In genomic region chr5:116779846-116780245, GRCh38 we compare ENCODE assay signal across 35 cellular contexts.
A peak's percentile ranks its signal among the peaks of the same experiment; 100 is the strongest.
DNase-seq lines count a peak whose midpoint lies in the region; FAIRE-seq and TF ChIP-seq lines count a peak whose summit lies in the region.
"Had no signal": no experiment of that assay in that cellular context is flagged by ENCODE, and none has a peak within 500 bp of the region (broad histone marks: within the 10 kb centered on the region; RNA-seq: fewer than 3 reads in every experiment).

No MANE protein-coding gene starts in this region.

- no peak for TF ChIP-seq CTCF in H1 (IDR thresholded peaks at IDR 0.05; ENCODE audit: control extremely low read depth in 1 of 3, insufficient read depth in 1 of 3, low read depth in 1 of 3, low read length in 3 of 3)

- no peak overlapping the region for H2BK15ac ChIP-seq in H1 (ENCODE audit: low read length)

- no peak overlapping the region for H3K27ac ChIP-seq in H1 (ENCODE audit: low read depth, low read length)
- H3K27ac ChIP-seq: 22Rv1; A549; BLaER1; BLaER1 treated with 17β-estradiol and CSF1 and Interleukin-3, amounts not matched to agents 10 nM and 100 nM; C4-2B had no signal

- no peak overlapping the region for H2BK5ac ChIP-seq in H1 (ENCODE audit: low read depth, low read length)

- H2AK5ac ChIP-seq in H1 (ENCODE audit: low read depth, low read length) = no peak overlapping the region

- no peak overlapping the region for H2BK12ac ChIP-seq in H1 (ENCODE audit: low read depth, low read length)

- H3K79me1 ChIP-seq in H1 (ENCODE audit: low read depth, low read length) = no peaks in the 10 kb centered on the region

- H3K27me3 Mint-ChIP-seq in activated CD4-positive, alpha-beta memory T cell treated with anti-CD3 and anti-CD28 coated beads for 36 hours = no peaks in the 10 kb centered on the region
- H3K27me3 Mint-ChIP-seq: B cell; CD4-positive, alpha-beta memory T cell; CD4-positive, alpha-beta T cell; CD4-positive, CD25-positive, alpha-beta regulatory T cell had no signal

- no peak overlapping the region for H3K4me2 ChIP-seq in H1 (ENCODE audit: insufficient read depth in 1 of 2, low read depth in 2 of 2, low read length in 2 of 2)
- H3K4me2 ChIP-seq: A549; BLaER1; BLaER1 treated with 17β-estradiol and CSF1 and Interleukin-3, amounts not matched to agents 10 nM and 100 nM had no signal

- H3K9me3 ChIP-seq in H1 (ENCODE audit: insufficient read depth in 2 of 2, low read depth in 1 of 2, low read length in 1 of 2) = no peaks in the 10 kb centered on the region
- H3K9me3 ChIP-seq: A549, BE2C, BLaER1, Caco-2 had no signal

- TF ChIP-seq RAD21 in H1 (IDR thresholded peaks at IDR 0.05 in 1 of 2, conservative IDR thresholded peaks at IDR 0.05 in 1 of 2; ENCODE audit: low read depth in 2 of 2, low read length in 2 of 2) = no peak

- no peak overlapping the region for H3K4me3 Mint-ChIP-seq in activated CD4-positive, alpha-beta memory T cell treated with anti-CD3 and anti-CD28 coated beads for 36 hours
- H3K4me3 Mint-ChIP-seq: B cell; CD14-positive monocyte; CD4-positive, alpha-beta memory T cell; CD4-positive, alpha-beta T cell; CD4-positive, CD25-positive, alpha-beta regulatory T cell; CD8-positive, alpha-beta memory T cell; CD8-positive, alpha-beta T cell had no signal

- peak overlapping the region; percentile 5; the same call in 1 of the 2 replicates for H2BK20ac ChIP-seq in H1 (ENCODE audit: low read length)

- H3K23ac ChIP-seq in H1 (ENCODE audit: insufficient read length) = no peak overlapping the region

- in situ Hi-C loops in SK-MEL-5 (cut with HindIII; ENCODE audit: low pct_unique_long_range_greater_than_20kb, low sequenced_read_pairs) = no loop called here

- no peak overlapping the region for H3K18ac ChIP-seq in H1 (ENCODE audit: extremely low read depth, low read length)

- WGBS in H1 (ENCODE audit: extremely low coverage in 1 of 2, insufficient coverage in 1 of 2, insufficient read length in 1 of 2, insufficient replicate concordance in 2 of 2, low coverage in 1 of 2, low lambda C conversion rate in 2 of 2, missing lambda C conversion rate in 1 of 2), 2 experiments = 74% methylated on average over 6 of the region's 6 CpGs; no CpG with 5 or more reads in 1 of the 2 experiments

- DNase-seq in SK-MEL-5 (ENCODE audit: low read depth, low spot score) (peak; percentile 53), H1 (ENCODE audit: low read depth in 1 of 2, low spot score in 2 of 2) (no peak), foreskin melanocyte (peak; percentile 77), cerebellum (ENCODE audit: low spot score) (no peak)
- no peak for DNase-seq in stimulated activated CD4-positive, alpha-beta T cell treated with anti-CD3 and anti-CD28 coated beads, Interleukin-2, amount 100 ng/mL, for 24 hours
- no peak for DNase-seq in activated CD4-positive, alpha-beta memory T cell treated with anti-CD3 and anti-CD28 coated beads for 36 hours
- DNase-seq: 8988T; ACHN; AML-193; BE2C; C1 segment of cervical spinal cord; Caco-2; Calu3; CD4-positive, alpha-beta memory T cell; CD4-positive, alpha-beta T cell; CD4-positive, CD25-positive, alpha-beta regulatory T cell; CD8-positive, alpha-beta memory T cell; CD8-positive, alpha-beta T cell; COR-L47; DMS 273 treated with DMSO at 0.1 percent for 48 hours; DMS153; DMS53; DMS79; DMS79 treated with DMSO at 0.1 percent for 48 hours; DND-41; EL had no signal

- H2AFZ ChIP-seq in H1 (ENCODE audit: low read length) = no peak overlapping the region

- no peaks in the 10 kb centered on the region for H4K20me1 ChIP-seq in H1 (replicated peaks in 1 of 2; ENCODE audit: control insufficient read depth in 1 of 2, insufficient read depth in 2 of 2, low read length in 2 of 2)
- H4K20me1 ChIP-seq: BLaER1; BLaER1 treated with 17β-estradiol and CSF1 and Interleukin-3, amounts not matched to agents 10 nM and 100 nM had no signal

- H3K9ac ChIP-seq in H1 (replicated peaks in 1 of 4; ENCODE audit: extremely low read depth in 1 of 4, low read depth in 3 of 4, low read length in 3 of 4) = no peak overlapping the region
- H3K9ac ChIP-seq: BLaER1; BLaER1 treated with 17β-estradiol and CSF1 and Interleukin-3, amounts not matched to agents 10 nM and 100 nM had no signal

- H3K4me1 Mint-ChIP-seq in activated CD4-positive, alpha-beta memory T cell treated with anti-CD3 and anti-CD28 coated beads for 36 hours (ENCODE audit: low read depth) = no peaks in the 10 kb centered on the region
- H3K4me1 Mint-ChIP-seq: B cell; CD14-positive monocyte; CD4-positive, CD25-positive, alpha-beta regulatory T cell; CD8-positive, alpha-beta memory T cell had no signal

- H3K27ac Mint-ChIP-seq in activated CD4-positive, alpha-beta memory T cell treated with anti-CD3 and anti-CD28 coated beads for 36 hours = no peak overlapping the region
- H3K27ac Mint-ChIP-seq: B cell; CD14-positive monocyte; CD4-positive, alpha-beta memory T cell; CD4-positive, alpha-beta T cell; CD4-positive, CD25-positive, alpha-beta regulatory T cell; CD8-positive, alpha-beta memory T cell; CD8-positive, alpha-beta T cell had no signal

- CTCF ChIA-PET in H1 (lab: Charles Lee; ENCODE audit: partially characterized antibody) = interaction anchor here (0.9 kb wide), 1 partner anchor 228 kb away, joined by 3 read pairs; no protein-coding TSS in a partner anchor
- CTCF ChIA-PET in activated CD4-positive, alpha-beta memory T cell treated with anti-CD3 and anti-CD28 coated beads for 36 hours (lab: Charles Lee) = no interaction called here

- no peak overlapping the region for H3K14ac ChIP-seq in H1 (ENCODE audit: insufficient read length)

- no peak overlapping the region for H4K8ac ChIP-seq in H1 (ENCODE audit: extremely low read depth, insufficient read depth, low read length)

- no peaks in the 10 kb centered on the region for H3K79me2 ChIP-seq in H1 (ENCODE audit: control insufficient read depth in 1 of 2, insufficient read depth in 2 of 2, low read length in 2 of 2)

- no peak overlapping the region for H4K5ac ChIP-seq in H1 (ENCODE audit: insufficient read length, low read depth, low read length)

- no peak overlapping the region for H3K56ac ChIP-seq in H1 (replicated peaks; ENCODE audit: insufficient read length, low read depth, low read length)

- no peak overlapping the region for H4K91ac ChIP-seq in H1 (replicated peaks; ENCODE audit: insufficient read length, low read length)

- no peak for FAIRE-seq in H1 (lab: Jason Lieb, UNC)
- FAIRE-seq: A204.1, A549, D721Med had no signal

- no peak overlapping the region for H3K4ac ChIP-seq in H1 (replicated peaks; ENCODE audit: insufficient read length, low read depth, low read length)

- intact Hi-C loops in activated CD4-positive, alpha-beta memory T cell treated with anti-CD3 and anti-CD28 coated beads for 36 hours (cut with micrococcal nuclease) = no loop called here

- H3K27me3 ChIP-seq in H1 (replicated peaks in 1 of 4; ENCODE audit: control insufficient read depth in 3 of 4, extremely low read depth in 1 of 4, insufficient read depth in 3 of 4, low read length in 3 of 4) = no peaks in the 10 kb centered on the region
- H3K27me3 ChIP-seq: BE2C; BLaER1; BLaER1 treated with 17β-estradiol and CSF1 and Interleukin-3, amounts not matched to agents 10 nM and 100 nM had no signal

- POLR2A ChIA-PET in H1 (lab: Charles Lee; ENCODE audit: partially characterized antibody) = no interaction called here
- POLR2A ChIA-PET in activated CD4-positive, alpha-beta memory T cell treated with anti-CD3 and anti-CD28 coated beads for 36 hours (lab: Charles Lee) = no interaction called here

- H3K4me1 ChIP-seq in H1 (replicated peaks in 1 of 4; ENCODE audit: control insufficient read depth in 3 of 4, insufficient read depth in 4 of 4, low read length in 3 of 4) = peaks cover 4 to 14% (median 10%) of the 10 kb centered on the region in 4 experiments
- H3K4me1 ChIP-seq: A549; BLaER1; BLaER1 treated with 17β-estradiol and CSF1 and Interleukin-3, amounts not matched to agents 10 nM and 100 nM; Caco-2 had no signal

- H3K9me3 Mint-ChIP-seq in activated CD4-positive, alpha-beta memory T cell treated with anti-CD3 and anti-CD28 coated beads for 36 hours = peaks cover 4% of the 10 kb centered on the region
- H3K9me3 Mint-ChIP-seq: CD8-positive, alpha-beta T cell had no signal

- H3K36me3 Mint-ChIP-seq in activated CD4-positive, alpha-beta memory T cell treated with anti-CD3 and anti-CD28 coated beads for 36 hours = no peaks in the 10 kb centered on the region
- H3K36me3 Mint-ChIP-seq: CD14-positive monocyte; CD4-positive, alpha-beta memory T cell; CD4-positive, CD25-positive, alpha-beta regulatory T cell; CD8-positive, alpha-beta memory T cell; CD8-positive, alpha-beta T cell had no signal

- no peaks in the 10 kb centered on the region for H3K36me3 ChIP-seq in H1 (ENCODE audit: control insufficient read depth in 2 of 4, insufficient read depth in 4 of 4, low read length in 3 of 4)
- H3K36me3 ChIP-seq: BE2C; BLaER1; BLaER1 treated with 17β-estradiol and CSF1 and Interleukin-3, amounts not matched to agents 10 nM and 100 nM had no signal

- H2BK120ac ChIP-seq in H1 (replicated peaks; ENCODE audit: low read depth, low read length) = no peak overlapping the region

- H3K4me3 ChIP-seq in H1 (ENCODE audit: extremely low read depth in 1 of 4, insufficient read depth in 2 of 4, low read depth in 3 of 4, low read length in 4 of 4) = no peak overlapping the region
- H3K4me3 ChIP-seq: A549; BLaER1; BLaER1 treated with 17β-estradiol and CSF1 and Interleukin-3, amounts not matched to agents 10 nM and 100 nM had no signal

- no peaks in the 10 kb centered on the region for H3K23me2 ChIP-seq in H1 (ENCODE audit: low read depth, low read length)

- TF ChIP-seq EP300 in H1 (IDR thresholded peaks at IDR 0.05; ENCODE audit: borderline replicate concordance in 1 of 2, low read depth in 2 of 2, low read length in 2 of 2) = no peak

- TF ChIP-seq POLR2A in H1 (IDR thresholded peaks at IDR 0.05; ENCODE audit: control extremely low read depth in 1 of 2, low read depth in 2 of 2, low read length in 2 of 2) = no peak

TF ChIP-seq in H1, 55 proteins besides CTCF, POLR2A, EP300 and RAD21 (continues in another document):
- TF ChIP-seq SRF (IDR thresholded peaks at IDR 0.05; ENCODE audit: low read depth, low read length) (no peak), TCF12 (IDR thresholded peaks at IDR 0.05; ENCODE audit: low read depth, low read length) (no peak), RNF2 (IDR thresholded peaks at IDR 0.05; ENCODE audit: borderline replicate concordance, low read depth, low read length, missing control alignments, poor library complexity, severe bottlenecking) (no peak), GABPA (IDR thresholded peaks at IDR 0.05; ENCODE audit: borderline replicate concordance, insufficient read depth, low read length) (no peak), CBX5 (IDR thresholded peaks at IDR 0.05; ENCODE audit: low read depth, low read length) (no peak), TEAD4 (IDR thresholded peaks at IDR 0.05; ENCODE audit: low read depth, low read length) (no peak)

Comparison
In these comparisons a context has a peak if more than half of its experiments do, and no peak if none do; other contexts are left out.
1. DNase-seq: peak in SK-MEL-5 (single experiment) and foreskin melanocyte (single experiment); none in H1 (0 of 2), stimulated activated CD4-positive, alpha-beta T cell treated with anti-CD3 and anti-CD28 coated beads, Interleukin-2, amount 100 ng/mL, for 24 hours (0 of 2), cerebellum (single experiment) and activated CD4-positive, alpha-beta memory T cell treated with anti-CD3 and anti-CD28 coated beads for 36 hours (single experiment).